1 cellular context compared by ENCODE assay signal in genomic region chr9:124011460-124012301, GRCh38.
TF ChIP-seq lines count a peak whose summit lies in the region.

A gene with protein sequence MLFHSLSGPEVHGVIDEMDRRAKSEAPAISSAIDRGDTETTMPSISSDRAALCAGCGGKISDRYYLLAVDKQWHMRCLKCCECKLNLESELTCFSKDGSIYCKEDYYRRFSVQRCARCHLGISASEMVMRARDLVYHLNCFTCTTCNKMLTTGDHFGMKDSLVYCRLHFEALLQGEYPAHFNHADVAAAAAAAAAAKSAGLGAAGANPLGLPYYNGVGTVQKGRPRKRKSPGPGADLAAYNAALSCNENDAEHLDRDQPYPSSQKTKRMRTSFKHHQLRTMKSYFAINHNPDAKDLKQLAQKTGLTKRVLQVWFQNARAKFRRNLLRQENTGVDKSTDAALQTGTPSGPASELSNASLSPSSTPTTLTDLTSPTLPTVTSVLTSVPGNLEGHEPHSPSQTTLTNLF (plus strand): TSS chr9:124011768. CDS start chr9:124012349, 581 bp downstream.

TF ChIP-seq in K562, 482 proteins besides CTCF, POLR2A, EP300 and RAD21 (continued from another document):
- TF ChIP-seq, protein P1, sequence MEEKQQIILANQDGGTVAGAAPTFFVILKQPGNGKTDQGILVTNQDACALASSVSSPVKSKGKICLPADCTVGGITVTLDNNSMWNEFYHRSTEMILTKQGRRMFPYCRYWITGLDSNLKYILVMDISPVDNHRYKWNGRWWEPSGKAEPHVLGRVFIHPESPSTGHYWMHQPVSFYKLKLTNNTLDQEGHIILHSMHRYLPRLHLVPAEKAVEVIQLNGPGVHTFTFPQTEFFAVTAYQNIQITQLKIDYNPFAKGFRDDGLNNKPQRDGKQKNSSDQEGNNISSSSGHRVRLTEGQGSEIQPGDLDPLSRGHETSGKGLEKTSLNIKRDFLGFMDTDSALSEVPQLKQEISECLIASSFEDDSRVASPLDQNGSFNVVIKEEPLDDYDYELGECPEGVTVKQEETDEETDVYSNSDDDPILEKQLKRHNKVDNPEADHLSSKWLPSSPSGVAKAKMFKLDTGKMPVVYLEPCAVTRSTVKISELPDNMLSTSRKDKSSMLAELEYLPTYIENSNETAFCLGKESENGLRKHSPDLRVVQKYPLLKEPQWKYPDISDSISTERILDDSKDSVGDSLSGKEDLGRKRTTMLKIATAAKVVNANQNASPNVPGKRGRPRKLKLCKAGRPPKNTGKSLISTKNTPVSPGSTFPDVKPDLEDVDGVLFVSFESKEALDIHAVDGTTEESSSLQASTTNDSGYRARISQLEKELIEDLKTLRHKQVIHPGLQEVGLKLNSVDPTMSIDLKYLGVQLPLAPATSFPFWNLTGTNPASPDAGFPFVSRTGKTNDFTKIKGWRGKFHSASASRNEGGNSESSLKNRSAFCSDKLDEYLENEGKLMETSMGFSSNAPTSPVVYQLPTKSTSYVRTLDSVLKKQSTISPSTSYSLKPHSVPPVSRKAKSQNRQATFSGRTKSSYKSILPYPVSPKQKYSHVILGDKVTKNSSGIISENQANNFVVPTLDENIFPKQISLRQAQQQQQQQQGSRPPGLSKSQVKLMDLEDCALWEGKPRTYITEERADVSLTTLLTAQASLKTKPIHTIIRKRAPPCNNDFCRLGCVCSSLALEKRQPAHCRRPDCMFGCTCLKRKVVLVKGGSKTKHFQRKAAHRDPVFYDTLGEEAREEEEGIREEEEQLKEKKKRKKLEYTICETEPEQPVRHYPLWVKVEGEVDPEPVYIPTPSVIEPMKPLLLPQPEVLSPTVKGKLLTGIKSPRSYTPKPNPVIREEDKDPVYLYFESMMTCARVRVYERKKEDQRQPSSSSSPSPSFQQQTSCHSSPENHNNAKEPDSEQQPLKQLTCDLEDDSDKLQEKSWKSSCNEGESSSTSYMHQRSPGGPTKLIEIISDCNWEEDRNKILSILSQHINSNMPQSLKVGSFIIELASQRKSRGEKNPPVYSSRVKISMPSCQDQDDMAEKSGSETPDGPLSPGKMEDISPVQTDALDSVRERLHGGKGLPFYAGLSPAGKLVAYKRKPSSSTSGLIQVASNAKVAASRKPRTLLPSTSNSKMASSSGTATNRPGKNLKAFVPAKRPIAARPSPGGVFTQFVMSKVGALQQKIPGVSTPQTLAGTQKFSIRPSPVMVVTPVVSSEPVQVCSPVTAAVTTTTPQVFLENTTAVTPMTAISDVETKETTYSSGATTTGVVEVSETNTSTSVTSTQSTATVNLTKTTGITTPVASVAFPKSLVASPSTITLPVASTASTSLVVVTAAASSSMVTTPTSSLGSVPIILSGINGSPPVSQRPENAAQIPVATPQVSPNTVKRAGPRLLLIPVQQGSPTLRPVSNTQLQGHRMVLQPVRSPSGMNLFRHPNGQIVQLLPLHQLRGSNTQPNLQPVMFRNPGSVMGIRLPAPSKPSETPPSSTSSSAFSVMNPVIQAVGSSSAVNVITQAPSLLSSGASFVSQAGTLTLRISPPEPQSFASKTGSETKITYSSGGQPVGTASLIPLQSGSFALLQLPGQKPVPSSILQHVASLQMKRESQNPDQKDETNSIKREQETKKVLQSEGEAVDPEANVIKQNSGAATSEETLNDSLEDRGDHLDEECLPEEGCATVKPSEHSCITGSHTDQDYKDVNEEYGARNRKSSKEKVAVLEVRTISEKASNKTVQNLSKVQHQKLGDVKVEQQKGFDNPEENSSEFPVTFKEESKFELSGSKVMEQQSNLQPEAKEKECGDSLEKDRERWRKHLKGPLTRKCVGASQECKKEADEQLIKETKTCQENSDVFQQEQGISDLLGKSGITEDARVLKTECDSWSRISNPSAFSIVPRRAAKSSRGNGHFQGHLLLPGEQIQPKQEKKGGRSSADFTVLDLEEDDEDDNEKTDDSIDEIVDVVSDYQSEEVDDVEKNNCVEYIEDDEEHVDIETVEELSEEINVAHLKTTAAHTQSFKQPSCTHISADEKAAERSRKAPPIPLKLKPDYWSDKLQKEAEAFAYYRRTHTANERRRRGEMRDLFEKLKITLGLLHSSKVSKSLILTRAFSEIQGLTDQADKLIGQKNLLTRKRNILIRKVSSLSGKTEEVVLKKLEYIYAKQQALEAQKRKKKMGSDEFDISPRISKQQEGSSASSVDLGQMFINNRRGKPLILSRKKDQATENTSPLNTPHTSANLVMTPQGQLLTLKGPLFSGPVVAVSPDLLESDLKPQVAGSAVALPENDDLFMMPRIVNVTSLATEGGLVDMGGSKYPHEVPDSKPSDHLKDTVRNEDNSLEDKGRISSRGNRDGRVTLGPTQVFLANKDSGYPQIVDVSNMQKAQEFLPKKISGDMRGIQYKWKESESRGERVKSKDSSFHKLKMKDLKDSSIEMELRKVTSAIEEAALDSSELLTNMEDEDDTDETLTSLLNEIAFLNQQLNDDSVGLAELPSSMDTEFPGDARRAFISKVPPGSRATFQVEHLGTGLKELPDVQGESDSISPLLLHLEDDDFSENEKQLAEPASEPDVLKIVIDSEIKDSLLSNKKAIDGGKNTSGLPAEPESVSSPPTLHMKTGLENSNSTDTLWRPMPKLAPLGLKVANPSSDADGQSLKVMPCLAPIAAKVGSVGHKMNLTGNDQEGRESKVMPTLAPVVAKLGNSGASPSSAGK (IDR thresholded peaks at IDR 0.05): peak; percentile 33; the same call in 1 of the 2 replicates
- TF ChIP-seq EHMT2 (IDR thresholded peaks at IDR 0.05) (no peak), RBM17 (IDR thresholded peaks at IDR 0.05; ENCODE audit: borderline replicate concordance, low read depth, low read length) (no peak), ETV1 (tag; conservative IDR thresholded peaks at IDR 0.05; ENCODE audit: low read depth) (no peak), HNRNPLL (IDR thresholded peaks at IDR 0.05; ENCODE audit: low read depth, low read length, poor library complexity, severe bottlenecking) (peak; percentile 43), STAT5A (IDR thresholded peaks at IDR 0.05; ENCODE audit: borderline replicate concordance, low read length) (no peak), GABPA (tag; conservative IDR thresholded peaks at IDR 0.05; ENCODE audit: low read depth) (0 out of 2 replicates have a peak, but pooled peaks have one; percentile 27), NONO (IDR thresholded peaks at IDR 0.05; ENCODE audit: low read depth in 2 of 2, low read length in 1 of 2) (no peak), RBFOX2 (IDR thresholded peaks at IDR 0.05; ENCODE audit: low read depth, low read length) (peak; percentile 30; the same call in 1 of the 2 replicates), CXXC5 (CRISPR knock-in tag; IDR thresholded peaks at IDR 0.05) (0 out of 2 replicates have a peak, but pooled peaks have one; percentile 19), HDAC6 (IDR thresholded peaks at IDR 0.05; ENCODE audit: low read depth, low read length) (peak; percentile 90; the same call in 1 of the 2 replicates), TBL1XR1 (IDR thresholded peaks at IDR 0.05; ENCODE audit: low read length in 2 of 2) (no peak), SMARCA5 (IDR thresholded peaks at IDR 0.05) (no peak), SMARCA4 (IDR thresholded peaks at IDR 0.05) (no peak), ZNF408 (CRISPR knock-in tag; IDR thresholded peaks at IDR 0.05; ENCODE audit: low read depth) (no peak), NRF1 (conservative IDR thresholded peaks at IDR 0.05 in 1 of 2, IDR thresholded peaks at IDR 0.05 in 1 of 2) (peak; percentile 25 to 44; a peak in 3 of 4 replicates), KLF13 (tag; IDR thresholded peaks at IDR 0.05; ENCODE audit: borderline replicate concordance, low read depth) (no peak), ZNF197 (CRISPR knock-in tag; IDR thresholded peaks at IDR 0.05; ENCODE audit: low read depth) (no peak), TEAD2 (tag; IDR thresholded peaks at IDR 0.05) (no peak), ZNF263 (CRISPR knock-in tag; IDR thresholded peaks at IDR 0.05; ENCODE audit: borderline replicate concordance) (peak; percentile 87), ZKSCAN3 (CRISPR knock-in tag; IDR thresholded peaks at IDR 0.05) (no peak), MCM7 (IDR thresholded peaks at IDR 0.05) (no peak), THRB (CRISPR knock-in tag; conservative IDR thresholded peaks at IDR 0.05) (no peak), GABPB1 (CRISPR knock-in tag; IDR thresholded peaks at IDR 0.05) (peak; percentile 58; the same call in 1 of the 2 replicates), RBM34 (IDR thresholded peaks at IDR 0.05; ENCODE audit: borderline replicate concordance, insufficient read depth, low read length) (no peak), EGR1 (conservative IDR thresholded peaks at IDR 0.05) (peak; percentile 55), HNRNPL (IDR thresholded peaks at IDR 0.05; ENCODE audit: low read depth, low read length) (0 out of 2 replicates have a peak, but pooled peaks have one; percentile 15)
- TF ChIP-seq, protein P2, sequence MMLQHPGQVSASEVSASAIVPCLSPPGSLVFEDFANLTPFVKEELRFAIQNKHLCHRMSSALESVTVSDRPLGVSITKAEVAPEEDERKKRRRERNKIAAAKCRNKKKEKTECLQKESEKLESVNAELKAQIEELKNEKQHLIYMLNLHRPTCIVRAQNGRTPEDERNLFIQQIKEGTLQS (IDR thresholded peaks at IDR 0.05): no peak
- TF ChIP-seq, protein P2 (CRISPR knock-in tag; conservative IDR thresholded peaks at IDR 0.05): no peak
- TF ChIP-seq, protein P3, sequence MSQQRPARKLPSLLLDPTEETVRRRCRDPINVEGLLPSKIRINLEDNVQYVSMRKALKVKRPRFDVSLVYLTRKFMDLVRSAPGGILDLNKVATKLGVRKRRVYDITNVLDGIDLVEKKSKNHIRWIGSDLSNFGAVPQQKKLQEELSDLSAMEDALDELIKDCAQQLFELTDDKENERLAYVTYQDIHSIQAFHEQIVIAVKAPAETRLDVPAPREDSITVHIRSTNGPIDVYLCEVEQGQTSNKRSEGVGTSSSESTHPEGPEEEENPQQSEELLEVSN (IDR thresholded peaks at IDR 0.05; ENCODE audit: borderline replicate concordance in 1 of 2, extremely low read depth in 1 of 2, insufficient read depth in 1 of 2, insufficient read length in 1 of 2, low read depth in 1 of 2, low read length in 1 of 2, poor library complexity in 1 of 2, severe bottlenecking in 1 of 2): peak in 1 of 2 experiments; percentile 80
TF ChIP-seq in K562: peak in this region for 12.
